ENCODE assay signal across 9 cellular contexts in genomic region chr13:72864142-72865035, GRCh38.
DNase-seq lines count a peak whose midpoint lies in the region; ATAC-seq, FAIRE-seq and TF ChIP-seq lines count a peak whose summit lies in the region.
"Had no signal": no experiment of that assay in that cellular context is flagged by ENCODE, and none has a peak within 500 bp of the region (broad histone marks: within the 10 kb centered on the region; RNA-seq: fewer than 3 reads in every experiment).

No MANE protein-coding gene starts in this region.

- intact Hi-C loops in colonic mucosa (cut with DNase I), result no loop called here

- H3K4me3 Mint-ChIP-seq in activated naive CD8-positive, alpha-beta T cell, result no peak overlapping the region
- no peak overlapping the region for H3K4me3 Mint-ChIP-seq in progenitor cell of endocrine pancreas (ENCODE audit: low read depth)

- no peaks in the 10 kb centered on the region for H3K9me3 ChIP-seq in colonic mucosa

- H3K27ac Mint-ChIP-seq in activated naive CD8-positive, alpha-beta T cell, result peak overlapping the region; percentile 76
- H3K27ac Mint-ChIP-seq in progenitor cell of endocrine pancreas, result no peak overlapping the region

- H3K4me1 ChIP-seq in colonic mucosa, result no peaks in the 10 kb centered on the region

- POLR2A ChIA-PET in BJ (lab: Charles Lee), result interaction anchor here (0.6 kb wide), 1 partner anchor 301 kb away, joined by 3 read pairs; no protein-coding TSS in a partner anchor

- H3K4me3 ChIP-seq in BJ (ENCODE audit: low read depth, low read length) (no peak overlapping the region), brain microvascular endothelial cell (ENCODE audit: low read depth, low read length) (no peak overlapping the region), colonic mucosa (no peak overlapping the region)

- no peak for FAIRE-seq in HTR-8/SVneo (lab: Jason Lieb, UNC)

- CTCF ChIA-PET in BJ (lab: Yijun Ruan, JAX), result interaction anchor here (1.6 to 2.4 kb wide), 2 partner anchors 12 to 25 kb away, joined by 6 to 8 read pairs; no protein-coding TSS in a partner anchor

- no peak overlapping the region for H3K9ac ChIP-seq in colonic mucosa (ENCODE audit: low read depth in 2 of 2, low read length in 2 of 2)

- ATAC-seq in GM18907 (IDR thresholded peaks at IDR 0.05; ENCODE audit: unreplicated experiment), result peak; percentile 86
- peak; percentile 94 for ATAC-seq in HG02884 (IDR thresholded peaks at IDR 0.05; ENCODE audit: unreplicated experiment)

- no peak for TF ChIP-seq CTCF in BJ (IDR thresholded peaks at IDR 0.05; ENCODE audit: insufficient read depth, low read depth, low read length)
- no peak for TF ChIP-seq CTCF in brain microvascular endothelial cell (IDR thresholded peaks at IDR 0.05; ENCODE audit: low read depth, low read length, missing control alignments)
- no peak for TF ChIP-seq CTCF in progenitor cell of endocrine pancreas (IDR thresholded peaks at IDR 0.05; ENCODE audit: unreplicated experiment)
- TF ChIP-seq CTCF in colonic mucosa (IDR thresholded peaks at IDR 0.05), result no peak

- H3K36me3 ChIP-seq in BJ (ENCODE audit: control insufficient read depth, insufficient read depth, low read length), result no peaks in the 10 kb centered on the region
- no peaks in the 10 kb centered on the region for H3K36me3 ChIP-seq in brain microvascular endothelial cell (replicated peaks)
- no peaks in the 10 kb centered on the region for H3K36me3 ChIP-seq in colonic mucosa

- peak; percentile 32 for DNase-seq in BJ (ENCODE audit: low read depth)
- no peak for DNase-seq in brain microvascular endothelial cell
- no peak for DNase-seq in progenitor cell of endocrine pancreas (ENCODE audit: low spot score, unreplicated experiment)
- DNase-seq in HTR-8/SVneo (ENCODE audit: insufficient read length, low spot score), result no peak
- no peak for DNase-seq in colonic mucosa
- DNase-seq: NCI-H345 had no signal

- in situ Hi-C loops in brain microvascular endothelial cell (cut with HindIII; ENCODE audit: low pct_ligation_motif_present, low sequenced_read_pairs), result no loop called here

- no peak overlapping the region for H3K27ac ChIP-seq in brain microvascular endothelial cell
- no peak overlapping the region for H3K27ac ChIP-seq in colonic mucosa

- H3K27me3 ChIP-seq in BJ (ENCODE audit: control insufficient read depth, insufficient read depth, low read length) (no peaks in the 10 kb centered on the region), brain microvascular endothelial cell (replicated peaks) (no peaks in the 10 kb centered on the region), colonic mucosa (no peaks in the 10 kb centered on the region)

- H3K9me3 Mint-ChIP-seq in activated naive CD8-positive, alpha-beta T cell (ENCODE audit: low read depth), result no peaks in the 10 kb centered on the region
- H3K9me3 Mint-ChIP-seq in progenitor cell of endocrine pancreas (ENCODE audit: low read depth), result no peaks in the 10 kb centered on the region

- H3K36me3 Mint-ChIP-seq in activated naive CD8-positive, alpha-beta T cell, result peaks cover 36% of the 10 kb centered on the region
- H3K36me3 Mint-ChIP-seq in progenitor cell of endocrine pancreas (ENCODE audit: insufficient read depth), result peaks cover 17% of the 10 kb centered on the region

- H3K4me1 Mint-ChIP-seq in activated naive CD8-positive, alpha-beta T cell (ENCODE audit: low read depth), result peaks cover 15% of the 10 kb centered on the region
- no peaks in the 10 kb centered on the region for H3K4me1 Mint-ChIP-seq in progenitor cell of endocrine pancreas (ENCODE audit: low read depth)

- H3K27me3 Mint-ChIP-seq in activated naive CD8-positive, alpha-beta T cell, result no peaks in the 10 kb centered on the region
- H3K27me3 Mint-ChIP-seq in progenitor cell of endocrine pancreas, result no peaks in the 10 kb centered on the region
